ENCODE assay signal across 12 cellular contexts in genomic region chr9:68342265-68343025, GRCh38. TPM values are rescaled to one million over a fixed set of nuclear protein-coding genes. Genes with fewer than 3 reads are reported as not detected.
DNase-seq lines count a peak whose midpoint lies in the region; ATAC-seq and TF ChIP-seq lines count a peak whose summit lies in the region.
"Not testable (repeated sequence)": the region's sequence is repeated elsewhere in the genome, so short reads cannot be mapped to it uniquely, and the experiment has no call there.
"Had no signal": no experiment of that assay in that cellular context is flagged by ENCODE, and none has a peak within 500 bp of the region (broad histone marks: within the 10 kb centered on the region; RNA-seq: fewer than 3 reads in every experiment).

No MANE protein-coding gene starts in this region.

- H3K79me2 ChIP-seq in DND-41 (ENCODE audit: insufficient read depth, low read length), result not testable (repeated sequence)

- not testable (repeated sequence) for TF ChIP-seq CTCF in DND-41 (IDR thresholded peaks at IDR 0.05; ENCODE audit: borderline replicate concordance, extremely low read depth, low read length, poor library complexity, severe bottlenecking)
- peak; percentile 33; the same call in 1 of the 2 replicates for TF ChIP-seq CTCF in RWPE1 (conservative IDR thresholded peaks at IDR 0.05; ENCODE audit: low read depth)
- TF ChIP-seq CTCF in body of pancreas (IDR thresholded peaks at IDR 0.05), result peak in 3 of 7 experiments; percentile 12 to 25 (median 12)
- TF ChIP-seq CTCF in psoas muscle (IDR thresholded peaks at IDR 0.05), result peak; percentile 32

- not testable (repeated sequence) for DNase-seq in DND-41; RWPE1 (ENCODE audit: low spot score); body of pancreas; left lobe of liver (ENCODE audit: low spot score); psoas muscle

- not testable (repeated sequence) for H3K9ac ChIP-seq in DND-41 (ENCODE audit: low read depth, low read length)

- ATAC-seq in DND-41 (ENCODE audit: insufficient read depth, low read depth) (peak; percentile 88), GM19452 (IDR thresholded peaks at IDR 0.05; ENCODE audit: unreplicated experiment) (peak; percentile 77), HG02610 (IDR thresholded peaks at IDR 0.05; ENCODE audit: unreplicated experiment) (peak; percentile 75), HG03175 (IDR thresholded peaks at IDR 0.05; ENCODE audit: unreplicated experiment) (peak; percentile 84), body of pancreas (peak; percentile 91), left lobe of liver (peak; percentile 99), psoas muscle (peak; percentile 87 to 98 (median 92))

- POLR2A ChIA-PET in RWPE1 (lab: Yijun Ruan, JAX; ENCODE audit: low non-redundant PET), result not testable (repeated sequence)

- not testable (repeated sequence) for H3K9me3 ChIP-seq in DND-41 (ENCODE audit: insufficient read depth, low read length, severe bottlenecking); body of pancreas; psoas muscle

- not testable (repeated sequence) for H2AFZ ChIP-seq in DND-41 (ENCODE audit: low read depth, low read length)

- H3K27me3 ChIP-seq in DND-41 (ENCODE audit: insufficient read depth, low read length, poor library complexity); body of pancreas; psoas muscle (ENCODE audit: insufficient read depth in 3 of 3, low read length in 2 of 3): not testable (repeated sequence)

- H3K36me3 ChIP-seq in DND-41 (ENCODE audit: insufficient read depth, low read length); body of pancreas (replicated peaks in 1 of 2; ENCODE audit: insufficient read depth in 1 of 2, low read depth in 2 of 2); psoas muscle (ENCODE audit: insufficient read depth in 1 of 2, low read depth in 1 of 2): not testable (repeated sequence)

- H3K27ac ChIP-seq in DND-41 (ENCODE audit: low read length); RWPE1; body of pancreas; psoas muscle: not testable (repeated sequence)

- WGBS in body of pancreas, 2 donors, result 11 to 19% methylated on average over 5 of the region's 10 CpGs
- 17 to 24% (median 21%) methylated on average over 3 to 4 of the region's 10 CpGs for WGBS in psoas muscle, 3 donors

- H3K4me2 ChIP-seq in DND-41 (ENCODE audit: insufficient read depth, low read length), result not testable (repeated sequence)

- CTCF ChIA-PET in RWPE1 (lab: Yijun Ruan, JAX), result not testable (repeated sequence)

- H3K4me3 ChIP-seq in DND-41 (ENCODE audit: low read depth in 1 of 2, low read length in 2 of 2); body of pancreas; psoas muscle: not testable (repeated sequence)

- intact Hi-C loops in body of pancreas (cut with DNase I); psoas muscle (cut with DNase I): not testable (repeated sequence)

- not testable (repeated sequence) for H4K20me1 ChIP-seq in DND-41 (ENCODE audit: insufficient read depth, low read length)

- H3K4me1 ChIP-seq in DND-41 (ENCODE audit: insufficient read depth, low read length); body of pancreas; psoas muscle: not testable (repeated sequence)

- not testable (repeated sequence) for TF ChIP-seq POLR2A in body of pancreas (IDR thresholded peaks at IDR 0.05)

RNA-seq across cellular contexts. Expression of gene PGM5, which starts 14.0 kb away (rescaled TPM):
- total RNA-seq in body of pancreas (1 to 10 TPM; 6.5 to 6.9 TPM), left lobe of liver (2.9 TPM), psoas muscle (10 to 100 TPM; 15.0 to 54.2 (median 18.4) TPM)
- polyA plus RNA-seq in psoas muscle, result 10 to 100 TPM in 2 of 3 donors, 1 to 10 TPM in 1; 3.7 to 11.7 (median 10.2) TPM
- total RNA-seq: LHCN-M2 had no signal

RNA-seq across cellular contexts. Expression of gene FOXD4L3, which starts 39.8 kb away (rescaled TPM):
- not detected for total RNA-seq in body of pancreas
- total RNA-seq in left lobe of liver, result not detected
- not detected for total RNA-seq in psoas muscle
- under 1 TPM in 1 of 3 donors, not detected in 2; 0.01 TPM for polyA plus RNA-seq in psoas muscle
- total RNA-seq: H4, LHCN-M2, mesenteric fat pad, posterior vena cava had no signal
